26 cellular contexts compared by ENCODE assay signal in genomic region chr15:79212589-79213139, GRCh38.
"Had no signal": no experiment of that assay in that cellular context is flagged by ENCODE, and none has a peak within 500 bp of the region (broad histone marks: within the 10 kb centered on the region; RNA-seq: fewer than 3 reads in every experiment).

No MANE protein-coding gene starts in this region.

- H3K79me2 ChIP-seq: parathyroid adenoma had no signal

- ATAC-seq: activated T-cell treated with anti-CD3 and anti-CD28 coated beads, Interleukin-2, amount 50 U/mL, for 4 hours; effector memory CD8-positive, alpha-beta T cell; gastrocnemius medialis; left lung; naive thymus-derived CD8-positive, alpha-beta T cell; right lobe of liver had no signal

- H3K36me3 Mint-ChIP-seq: activated naive CD8-positive, alpha-beta T cell treated with anti-CD3 and anti-CD28 coated beads, Interleukin-2, amount 10 ng/mL, durations not matched to agents 7 days and 5 days; mesothelial cell of epicardium had no signal

- H3K36me3 ChIP-seq: breast epithelium, esophagus muscularis mucosa, gastrocnemius medialis, left lung, neutrophil, right lobe of liver, thyroid gland, WERI-Rb-1 had no signal

- H3K9ac ChIP-seq: parathyroid adenoma had no signal

- H2AFZ ChIP-seq: parathyroid adenoma had no signal

- H3K27ac Mint-ChIP-seq: activated naive CD4-positive, alpha-beta T cell treated with anti-CD3 and anti-CD28 coated beads for 36 hours; activated naive CD8-positive, alpha-beta T cell treated with anti-CD3 and anti-CD28 coated beads, Interleukin-2, amount 10 ng/mL, durations not matched to agents 7 days and 5 days; effector memory CD8-positive, alpha-beta T cell; mesothelial cell of epicardium; naive thymus-derived CD8-positive, alpha-beta T cell; stimulated activated naive CD8-positive, alpha-beta T cell treated with anti-CD3 and anti-CD28 coated beads, Interleukin-15, Interleukin-2, amounts not matched to agents 100 ng/mL and 50 ng/mL, for 24 hours had no signal

- H3K4me3 ChIP-seq: breast epithelium, esophagus muscularis mucosa, gastrocnemius medialis, left lung, lung, right lobe of liver, skin epidermis, thyroid gland had no signal

- H3K27ac ChIP-seq: breast epithelium, esophagus muscularis mucosa, gastrocnemius medialis, left lung, neutrophil, parathyroid adenoma, right lobe of liver, skin epidermis, thyroid gland, WERI-Rb-1 had no signal

- DNase-seq: activated CD4-positive, alpha-beta T cell treated with anti-CD3 and anti-CD28 coated beads for 1 hour; activated CD4-positive, alpha-beta T cell treated with anti-CD3 and anti-CD28 coated beads, Interleukin-2, amount 50 U/mL, for 1 hour; activated CD8-positive, alpha-beta memory T cell treated with anti-CD3 and anti-CD28 coated beads, Interleukin-2, amount 50 U/mL, for 48 hours; activated effector memory CD4-positive, alpha-beta T cell treated with Interleukin-2 at 50 U/mL for 16 hours; activated naive CD4-positive, alpha-beta T cell treated with anti-CD3 and anti-CD28 coated beads for 36 hours; activated naive CD8-positive, alpha-beta T cell treated with anti-CD3 and anti-CD28 coated beads, Interleukin-2, amount 10 ng/mL, durations not matched to agents 7 days and 5 days; activated T-cell treated with anti-CD3 and anti-CD28 coated beads, Interleukin-2, amount 50 U/mL, for 4 hours; amniotic stem cell; effector memory CD8-positive, alpha-beta T cell; gastrocnemius medialis; left lung; naive thymus-derived CD8-positive, alpha-beta T cell; right lobe of liver; stimulated activated CD4-positive, alpha-beta T cell treated with anti-CD3 and anti-CD28 coated beads, Interleukin-1b, Interleukin-23, amount 100 ng/mL, for 48 hours; substantia nigra; thyroid gland; WERI-Rb-1 had no signal

- H3K9me3 ChIP-seq: gastrocnemius medialis, neutrophil, right lobe of liver, thyroid gland had no signal

- H3K4me3 Mint-ChIP-seq: activated naive CD4-positive, alpha-beta T cell treated with anti-CD3 and anti-CD28 coated beads for 36 hours; activated naive CD8-positive, alpha-beta T cell treated with anti-CD3 and anti-CD28 coated beads, Interleukin-2, amount 10 ng/mL, durations not matched to agents 7 days and 5 days; activated T-cell treated with anti-CD3 and anti-CD28 coated beads, Interleukin-2, amount 50 U/mL, for 4 hours; central memory CD8-positive, alpha-beta T cell; effector memory CD8-positive, alpha-beta T cell; mesothelial cell of epicardium; naive thymus-derived CD8-positive, alpha-beta T cell; stimulated activated naive CD8-positive, alpha-beta T cell treated with anti-CD3 and anti-CD28 coated beads, Interleukin-15, Interleukin-2, amounts not matched to agents 100 ng/mL and 50 ng/mL, for 24 hours had no signal

- H3K4me1 ChIP-seq: breast epithelium, esophagus muscularis mucosa, gastrocnemius medialis, left lung, parathyroid adenoma, right lobe of liver, thyroid gland had no signal

- H3K4me1 Mint-ChIP-seq: activated naive CD8-positive, alpha-beta T cell treated with anti-CD3 and anti-CD28 coated beads, Interleukin-2, amount 10 ng/mL, durations not matched to agents 7 days and 5 days; central memory CD8-positive, alpha-beta T cell had no signal

- H3K9me3 Mint-ChIP-seq: activated naive CD8-positive, alpha-beta T cell treated with anti-CD3 and anti-CD28 coated beads, Interleukin-2, amount 10 ng/mL, durations not matched to agents 7 days and 5 days; effector memory CD8-positive, alpha-beta T cell had no signal
